Comparison of ENCODE assay signal across 9 cellular contexts in the genomic region with DNA sequence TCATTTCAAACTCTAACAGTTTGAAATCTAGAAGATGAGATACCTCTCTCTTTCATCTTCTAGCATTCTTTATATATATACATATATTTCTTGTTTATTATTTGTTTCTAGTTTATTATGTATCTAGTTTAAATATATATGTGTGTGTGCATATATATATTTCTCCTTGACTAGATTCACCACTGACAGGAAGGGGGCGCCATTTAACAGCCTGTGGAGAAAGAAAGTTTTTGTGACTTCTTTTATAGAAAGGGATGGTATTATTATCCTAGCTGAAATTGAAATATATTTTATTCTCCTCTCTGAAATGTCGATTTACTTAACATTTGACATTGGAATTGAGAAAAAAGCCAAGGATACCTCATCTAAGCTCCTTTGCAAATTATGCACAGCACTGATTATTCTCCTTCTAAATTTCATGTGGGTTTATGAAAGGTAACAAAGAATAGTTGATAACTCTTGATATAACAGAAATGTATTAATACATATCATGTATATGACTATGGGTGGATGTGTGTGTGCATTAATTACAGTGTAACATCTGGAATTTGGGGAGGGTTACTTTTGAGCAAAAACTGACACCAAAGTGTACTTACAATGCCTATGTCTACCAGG.
DNase-seq lines count a peak whose midpoint lies in the region; ATAC-seq and TF ChIP-seq lines count a peak whose summit lies in the region.
"Had no signal": no experiment of that assay in that cellular context is flagged by ENCODE, and none has a peak within 500 bp of the region (broad histone marks: within the 10 kb centered on the region; RNA-seq: fewer than 3 reads in every experiment).

No MANE protein-coding gene starts in this region.

- no peak overlapping the region for H3K9ac ChIP-seq in endodermal cell (ENCODE audit: extremely low read depth, low read length, poor library complexity, severe bottlenecking)

- TF ChIP-seq EP300 in upper lobe of left lung (IDR thresholded peaks at IDR 0.05) = no peak

- H3K4me3 ChIP-seq in endodermal cell (ENCODE audit: low read length) (no peak overlapping the region), upper lobe of left lung (no peak overlapping the region)

- no peaks in the 10 kb centered on the region for H3K9me3 ChIP-seq in endodermal cell (ENCODE audit: control insufficient read depth, low read length)
- no peaks in the 10 kb centered on the region for H3K9me3 ChIP-seq in upper lobe of left lung

- H3K4me1 ChIP-seq in endodermal cell (ENCODE audit: control insufficient read depth, insufficient read depth, low read length) (no peaks in the 10 kb centered on the region), upper lobe of left lung (no peaks in the 10 kb centered on the region)

- peak in 1 of 2 donors; percentile 68 for ATAC-seq in upper lobe of left lung (ENCODE audit: low FRiP score in 2 of 2)
- ATAC-seq in GM18519 (IDR thresholded peaks at IDR 0.05; ENCODE audit: low FRiP score, unreplicated experiment) = no peak

- H3K36me3 Mint-ChIP-seq in activated T-cell treated with anti-CD3 and anti-CD28 coated beads, Interleukin-2, amount 50 U/mL, for 24 hours (ENCODE audit: low read depth) = no peaks in the 10 kb centered on the region
- no peaks in the 10 kb centered on the region for H3K36me3 Mint-ChIP-seq in endodermal cell (ENCODE audit: low read depth)

- no peak overlapping the region for H3K4me3 Mint-ChIP-seq in activated T-cell treated with anti-CD3 and anti-CD28 coated beads, Interleukin-2, amount 50 U/mL, for 24 hours
- no peak overlapping the region for H3K4me3 Mint-ChIP-seq in endodermal cell
- H3K4me3 Mint-ChIP-seq: central memory CD8-positive, alpha-beta T cell had no signal

- no peak overlapping the region for H3K27ac Mint-ChIP-seq in activated T-cell treated with anti-CD3 and anti-CD28 coated beads, Interleukin-2, amount 50 U/mL, for 24 hours
- H3K27ac Mint-ChIP-seq in endodermal cell = no peak overlapping the region

- peaks cover 19% of the 10 kb centered on the region for H3K27me3 ChIP-seq in endodermal cell (ENCODE audit: control insufficient read depth, insufficient read depth, low read length, poor library complexity, severe bottlenecking)
- no peaks in the 10 kb centered on the region for H3K27me3 ChIP-seq in upper lobe of left lung

- TF ChIP-seq CTCF in endodermal cell (conservative IDR thresholded peaks at IDR 0.05) (peak; percentile 93), upper lobe of left lung (IDR thresholded peaks at IDR 0.05) (peak; percentile 22 to 66 (median 54))

- no peaks in the 10 kb centered on the region for H3K27me3 Mint-ChIP-seq in activated T-cell treated with anti-CD3 and anti-CD28 coated beads, Interleukin-2, amount 50 U/mL, for 24 hours
- peaks cover 28% of the 10 kb centered on the region for H3K27me3 Mint-ChIP-seq in endodermal cell (ENCODE audit: insufficient read depth)
- H3K27me3 Mint-ChIP-seq: central memory CD8-positive, alpha-beta T cell had no signal

- no peak for TF ChIP-seq POLR2A in upper lobe of left lung (IDR thresholded peaks at IDR 0.05)

- H3K27ac ChIP-seq in endodermal cell (ENCODE audit: low read depth, low read length) (no peak overlapping the region), upper lobe of left lung (no peak overlapping the region)

- no peaks in the 10 kb centered on the region for H3K9me3 Mint-ChIP-seq in activated T-cell treated with anti-CD3 and anti-CD28 coated beads, Interleukin-2, amount 50 U/mL, for 24 hours
- H3K9me3 Mint-ChIP-seq in endodermal cell = no peaks in the 10 kb centered on the region
- H3K9me3 Mint-ChIP-seq: central memory CD8-positive, alpha-beta T cell had no signal

- no peaks in the 10 kb centered on the region for H3K36me3 ChIP-seq in endodermal cell (ENCODE audit: control insufficient read depth, insufficient read depth, low read length)
- H3K36me3 ChIP-seq in upper lobe of left lung = no peaks in the 10 kb centered on the region

- 10% methylated on average over 1 of the region's 2 CpGs; no CpG with 5 or more reads in 1 of the 2 experiments for WGBS in endodermal cell (ENCODE audit: insufficient coverage in 1 of 2, insufficient read length in 1 of 2), 2 experiments
- WGBS in upper lobe of left lung, 2 donors = 2 to 4% methylated on average over 2 of the region's 2 CpGs

- no peaks in the 10 kb centered on the region for H3K4me1 Mint-ChIP-seq in activated T-cell treated with anti-CD3 and anti-CD28 coated beads, Interleukin-2, amount 50 U/mL, for 24 hours (ENCODE audit: low read depth)
- no peaks in the 10 kb centered on the region for H3K4me1 Mint-ChIP-seq in endodermal cell
- H3K4me1 Mint-ChIP-seq: central memory CD8-positive, alpha-beta T cell had no signal

- DNase-seq in activated T-cell treated with anti-CD3 and anti-CD28 coated beads for 1 hour (ENCODE audit: low read depth) (peak; percentile 16), NCI-H1048 (lab: John Stamatoyannopoulos, UW) (peak; percentile 62), T-helper 9 cell (peak; percentile 15), endodermal cell (peak; percentile 73), mucosa of gallbladder (ENCODE audit: low spot score) (peak; percentile 59), upper lobe of left lung (peak in 1 of 2 donors; percentile 30)
- no peak for DNase-seq in activated T-cell treated with anti-CD3 and anti-CD28 coated beads, Interleukin-2, amount 50 U/mL, for 24 hours
